Comparison of ENCODE assay signal across 8 cellular contexts in genomic region chrX:133670394-133670793, GRCh38.
DNase-seq lines count a peak whose midpoint lies in the region; ATAC-seq and TF ChIP-seq lines count a peak whose summit lies in the region.

No MANE protein-coding gene starts in this region.

- H3K36me3 ChIP-seq in body of pancreas (replicated peaks in 1 of 2; ENCODE audit: insufficient read depth in 1 of 2, low read depth in 2 of 2): no peaks in the 10 kb centered on the region
- no peaks in the 10 kb centered on the region for H3K36me3 ChIP-seq in vagina

- intact Hi-C loops in body of pancreas (cut with DNase I) (no loop called here), vagina (cut with DNase I) (no loop called here)
- intact Hi-C loops in activated T-helper 1 cell treated with anti-CD3 and anti-CD28 coated beads, Interleukin-12 subunit alpha, Interleukin-12 subunit beta, Interleukin-2, Interleukin-4 antibody, amounts not matched to agents 30 ng/mL and 10 ng/mL and 1 ng/mL, durations not matched to agents 14 hours and 24 hours and 36 hours (cut with micrococcal nuclease): loop anchor here (5.0 to 10.0 kb wide), 2 partner anchors 1036 to 1843 kb away; no protein-coding TSS in a partner anchor

- TF ChIP-seq POLR2A in body of pancreas (IDR thresholded peaks at IDR 0.05): no peak
- no peak for TF ChIP-seq POLR2A in vagina (IDR thresholded peaks at IDR 0.05)

- no peak overlapping the region for H3K4me3 Mint-ChIP-seq in activated T-helper 1 cell treated with anti-CD3 and anti-CD28 coated beads, Interleukin-12 subunit alpha, Interleukin-12 subunit beta, Interleukin-2, Interleukin-4 antibody, amounts not matched to agents 30 ng/mL and 10 ng/mL and 1 ng/mL, durations not matched to agents 14 hours and 24 hours and 36 hours

- H3K27me3 Mint-ChIP-seq in activated T-helper 1 cell treated with anti-CD3 and anti-CD28 coated beads, Interleukin-12 subunit alpha, Interleukin-12 subunit beta, Interleukin-2, Interleukin-4 antibody, amounts not matched to agents 30 ng/mL and 10 ng/mL and 1 ng/mL, durations not matched to agents 14 hours and 24 hours and 36 hours (ENCODE audit: insufficient read depth): no peaks in the 10 kb centered on the region

- peak; percentile 48 to 89 (median 71) for TF ChIP-seq CTCF in body of pancreas (IDR thresholded peaks at IDR 0.05)
- peak in 2 of 3 experiments; percentile 34 to 66 for TF ChIP-seq CTCF in vagina (IDR thresholded peaks at IDR 0.05)

- H3K27ac ChIP-seq in body of pancreas: no peak overlapping the region
- no peak overlapping the region for H3K27ac ChIP-seq in vagina

- no peak overlapping the region for H3K4me3 ChIP-seq in body of pancreas
- H3K4me3 ChIP-seq in vagina: no peak overlapping the region

- no peaks in the 10 kb centered on the region for H3K36me3 Mint-ChIP-seq in activated T-helper 1 cell treated with anti-CD3 and anti-CD28 coated beads, Interleukin-12 subunit alpha, Interleukin-12 subunit beta, Interleukin-2, Interleukin-4 antibody, amounts not matched to agents 30 ng/mL and 10 ng/mL and 1 ng/mL, durations not matched to agents 14 hours and 24 hours and 36 hours (ENCODE audit: low read depth)

- no peaks in the 10 kb centered on the region for H3K9me3 Mint-ChIP-seq in activated T-helper 1 cell treated with anti-CD3 and anti-CD28 coated beads, Interleukin-12 subunit alpha, Interleukin-12 subunit beta, Interleukin-2, Interleukin-4 antibody, amounts not matched to agents 30 ng/mL and 10 ng/mL and 1 ng/mL, durations not matched to agents 14 hours and 24 hours and 36 hours

- 0 to 1% methylated on average over 4 of the region's 4 CpGs for WGBS in body of pancreas, 2 donors

- no peaks in the 10 kb centered on the region for H3K4me1 Mint-ChIP-seq in activated T-helper 1 cell treated with anti-CD3 and anti-CD28 coated beads, Interleukin-12 subunit alpha, Interleukin-12 subunit beta, Interleukin-2, Interleukin-4 antibody, amounts not matched to agents 30 ng/mL and 10 ng/mL and 1 ng/mL, durations not matched to agents 14 hours and 24 hours and 36 hours (ENCODE audit: low read depth)

- H3K27me3 ChIP-seq in body of pancreas (no peaks in the 10 kb centered on the region), vagina (no peaks in the 10 kb centered on the region)

- ATAC-seq in body of pancreas (no peak), GM21786 (IDR thresholded peaks at IDR 0.05; ENCODE audit: unreplicated experiment) (no peak)

- H3K27ac Mint-ChIP-seq in activated T-helper 1 cell treated with anti-CD3 and anti-CD28 coated beads, Interleukin-12 subunit alpha, Interleukin-12 subunit beta, Interleukin-2, Interleukin-4 antibody, amounts not matched to agents 30 ng/mL and 10 ng/mL and 1 ng/mL, durations not matched to agents 14 hours and 24 hours and 36 hours: no peak overlapping the region

- DNase-seq in DMS79 treated with DMSO at 0.1 percent for 48 hours (lab: John Stamatoyannopoulos, UW) (peak; percentile 0), DMS79 (lab: John Stamatoyannopoulos, UW) (no peak), NCI-H1694 (lab: John Stamatoyannopoulos, UW) (peak; percentile 45), body of pancreas (peak in 2 of 4 donors; percentile 15 to 41), kidney tubule cell (ENCODE audit: low spot score) (peak; percentile 61), vagina (ENCODE audit: extremely low spot score in 2 of 2) (no peak)
- no peak for DNase-seq in activated T-helper 1 cell treated with anti-CD3 and anti-CD28 coated beads, Interleukin-12 subunit alpha, Interleukin-12 subunit beta, Interleukin-2, Interleukin-4 antibody, amounts not matched to agents 30 ng/mL and 10 ng/mL and 1 ng/mL, durations not matched to agents 14 hours and 24 hours and 36 hours (ENCODE audit: low spot score)

- H3K9me3 ChIP-seq in body of pancreas: no peaks in the 10 kb centered on the region
- H3K9me3 ChIP-seq in vagina: no peaks in the 10 kb centered on the region

- peaks cover 21% of the 10 kb centered on the region for H3K4me1 ChIP-seq in body of pancreas
- H3K4me1 ChIP-seq in vagina: no peaks in the 10 kb centered on the region

Comparison
In these comparisons a context has a peak if more than half of its experiments do, and no peak if none do; other contexts are left out.
1. DNase-seq: peak in DMS79 treated with DMSO at 0.1 percent for 48 hours (single experiment), NCI-H1694 (single experiment) and kidney tubule cell (single experiment); none in DMS79 (single experiment), vagina (0 of 2) and activated T-helper 1 cell treated with anti-CD3 and anti-CD28 coated beads, Interleukin-12 subunit alpha, Interleukin-12 subunit beta, Interleukin-2, Interleukin-4 antibody, amounts not matched to agents 30 ng/mL and 10 ng/mL and 1 ng/mL, durations not matched to agents 14 hours and 24 hours and 36 hours (single experiment).